23 cellular contexts compared by ENCODE assay signal in genomic region chr3:13289771-13290285, GRCh38.
DNase-seq lines count a peak whose midpoint lies in the region; ATAC-seq, FAIRE-seq and TF ChIP-seq lines count a peak whose summit lies in the region.
"Had no signal": no experiment of that assay in that cellular context is flagged by ENCODE, and none has a peak within 500 bp of the region (broad histone marks: within the 10 kb centered on the region; RNA-seq: fewer than 3 reads in every experiment).

No MANE protein-coding gene starts in this region.

- no peak overlapping the region for H3K9ac ChIP-seq in K562 (ENCODE audit: insufficient read depth in 1 of 2, low read depth in 2 of 2, low read length in 2 of 2)
- H3K9ac ChIP-seq: GM23248 had no signal

- CTCF ChIA-PET in K562 (lab: Yijun Ruan, JAX; ENCODE audit: low intra/inter-chr PET ratio), result no interaction called here

- DNase-seq in Peyer's patch (peak in 2 of 3 donors; percentile 30 to 34), K562 (ENCODE audit: extremely low read depth in 1 of 4, low spot score in 3 of 4) (no peak), lower lobe of right lung (peak; percentile 14), spleen (peak; percentile 24), superior temporal gyrus (ENCODE audit: extremely low spot score) (no peak), MG63 (no peak), AG08395 (ENCODE audit: low spot score) (no peak)
- no peak for DNase-seq in stimulated activated CD4-positive, alpha-beta T cell treated with anti-CD3 and anti-CD28 coated beads, Interleukin-4, amount 100 ng/mL, for 24 hours
- DNase-seq: ACHN; AML-193; Caco-2; CD4-positive, alpha-beta T cell; GM23248; HFFc6 had no signal

- no peak for TF ChIP-seq EP300 in K562 (IDR thresholded peaks at IDR 0.05; ENCODE audit: low read length)

- FAIRE-seq in K562 (lab: Jason Lieb, UNC), result no peak
- FAIRE-seq: A204.1, D721Med, G401.6, GM12891, GM19239, H54 had no signal

- no peak overlapping the region for H2AFZ ChIP-seq in K562 (ENCODE audit: low read depth, low read length)
- H2AFZ ChIP-seq: GM23248 had no signal

- no peak for TF ChIP-seq RAD21 in K562 (CRISPR knock-in tag; conservative IDR thresholded peaks at IDR 0.05 in 1 of 2, IDR thresholded peaks at IDR 0.05 in 1 of 2)

- no peaks in the 10 kb centered on the region for H3K27me3 ChIP-seq in Peyer's patch
- peaks cover 44 to 50% of the 10 kb centered on the region in 2 experiments for H3K27me3 ChIP-seq in K562 (ENCODE audit: control insufficient read depth in 2 of 2, insufficient read depth in 2 of 2, low read length in 2 of 2)
- peaks cover 27% of the 10 kb centered on the region for H3K27me3 ChIP-seq in lower lobe of right lung (ENCODE audit: low read depth)
- peaks cover 0 to 38% (median 15%) of the 10 kb centered on the region in 7 donors for H3K27me3 ChIP-seq in spleen (replicated peaks in 1 of 7)
- H3K27me3 ChIP-seq in MG63, result no peaks in the 10 kb centered on the region

- POLR2A ChIA-PET in K562 (lab: Yijun Ruan, JAX), result no interaction called here

- intact Hi-C loops in K562 (cut with micrococcal nuclease), result loop anchor here (10.0 kb wide), 1 partner anchor 365 kb away; no protein-coding TSS in a partner anchor
- intact Hi-C loops in lower lobe of right lung (cut with DNase I), result no loop called here
- intact Hi-C loops in spleen (cut with DNase I; ENCODE audit: low total_unique reads), result no loop called here

- H3K4me1 ChIP-seq in Peyer's patch, result no peaks in the 10 kb centered on the region
- no peaks in the 10 kb centered on the region for H3K4me1 ChIP-seq in K562 (replicated peaks in 1 of 2; ENCODE audit: control insufficient read depth in 2 of 2, insufficient read depth in 2 of 2, low read length in 2 of 2)
- no peaks in the 10 kb centered on the region for H3K4me1 ChIP-seq in lower lobe of right lung
- no peaks in the 10 kb centered on the region for H3K4me1 ChIP-seq in spleen
- H3K4me1 ChIP-seq: Caco-2 had no signal

- no peaks in the 10 kb centered on the region for H4K20me1 ChIP-seq in K562 (replicated peaks; ENCODE audit: control insufficient read depth, insufficient read depth, low read length)

- peaks cover 0 to 7% (median 0%) of the 10 kb centered on the region in 4 donors for H3K9me3 ChIP-seq in Peyer's patch
- H3K9me3 ChIP-seq in K562 (replicated peaks; ENCODE audit: control insufficient read depth, insufficient read depth, low read depth, low read length), result peaks cover 11% of the 10 kb centered on the region; the same call in 1 of the 2 replicates
- no peaks in the 10 kb centered on the region for H3K9me3 ChIP-seq in lower lobe of right lung
- peaks cover 0 to 18% (median 10%) of the 10 kb centered on the region in 8 donors for H3K9me3 ChIP-seq in spleen
- peaks cover 8% of the 10 kb centered on the region; the same call in 1 of the 2 replicates for H3K9me3 ChIP-seq in MG63
- H3K9me3 ChIP-seq: Caco-2 had no signal

- H3K36me3 ChIP-seq in Peyer's patch, result no peaks in the 10 kb centered on the region
- no peaks in the 10 kb centered on the region for H3K36me3 ChIP-seq in K562 (ENCODE audit: control insufficient read depth, insufficient read depth, low read length)
- no peaks in the 10 kb centered on the region for H3K36me3 ChIP-seq in lower lobe of right lung
- no peaks in the 10 kb centered on the region for H3K36me3 ChIP-seq in spleen
- H3K36me3 ChIP-seq in MG63, result no peaks in the 10 kb centered on the region

- ATAC-seq in K562 (no peak), lower lobe of right lung (no peak)
- ATAC-seq: HCT116 had no signal

- H3K4me2 ChIP-seq in K562 (ENCODE audit: insufficient read depth, low read length), result no peak overlapping the region

- no peaks in the 10 kb centered on the region for H3K9me1 ChIP-seq in K562 (ENCODE audit: control insufficient read depth, insufficient read depth, low read length)

- no TSS peak for BruUV-seq in K562 (replicated peaks; lab: Mats Ljungman, UMichigan)

- TF ChIP-seq CTCF in Peyer's patch (IDR thresholded peaks at IDR 0.05) (no peak), K562 (IDR thresholded peaks at IDR 0.05 in 2 of 3, conservative IDR thresholded peaks at IDR 0.05 in 1 of 3; ENCODE audit: insufficient read depth in 2 of 3, low read depth in 1 of 3, low read length in 3 of 3) (no peak), lower lobe of right lung (IDR thresholded peaks at IDR 0.05) (no peak), spleen (IDR thresholded peaks at IDR 0.05 in 8 of 11, conservative IDR thresholded peaks at IDR 0.05 in 3 of 11) (no peak)

- TF ChIP-seq POLR2A in Peyer's patch (IDR thresholded peaks at IDR 0.05) (no peak), K562 (conservative IDR thresholded peaks at IDR 0.05) (no peak), spleen (IDR thresholded peaks at IDR 0.05) (no peak)

- in situ Hi-C loops in K562 (cut with MboI), result no loop called here

- WGBS in K562 (ENCODE audit: insufficient coverage, low coverage, missing lambda C conversion rate), result 3% methylated on average over 9 of the region's 9 CpGs
- WGBS in spleen, 5 donors, result 85 to 94% (median 88%) methylated on average over 5 to 9 of the region's 9 CpGs

- H3K79me2 ChIP-seq in K562 (ENCODE audit: control insufficient read depth, insufficient read depth, low read length), result no peaks in the 10 kb centered on the region

- H3K27ac ChIP-seq in Peyer's patch, result no peak overlapping the region
- no peak overlapping the region for H3K27ac ChIP-seq in K562 (ENCODE audit: extremely low read depth, low read depth, low read length)
- no peak overlapping the region for H3K27ac ChIP-seq in lower lobe of right lung
- no peak overlapping the region for H3K27ac ChIP-seq in spleen
- H3K27ac ChIP-seq: C4-2B, GM23248, HL-60 had no signal

- no peak overlapping the region for H3K4me3 ChIP-seq in Peyer's patch
- no peak overlapping the region for H3K4me3 ChIP-seq in K562
- no peak overlapping the region for H3K4me3 ChIP-seq in lower lobe of right lung
- H3K4me3 ChIP-seq in spleen, result no peak overlapping the region
- no peak overlapping the region for H3K4me3 ChIP-seq in MG63
- H3K4me3 ChIP-seq: GM23248 had no signal

TF ChIP-seq in K562, 482 proteins besides CTCF, POLR2A, EP300 and RAD21:
- TF ChIP-seq CBFA2T3 (IDR thresholded peaks at IDR 0.05) (no peak), ZNF518B (CRISPR knock-in tag; IDR thresholded peaks at IDR 0.05) (no peak), NFIC (IDR thresholded peaks at IDR 0.05) (peak; percentile 41; the same call in 1 of the 2 replicates)

Comparison
In these comparisons a context has a peak if more than half of its experiments do, and no peak if none do; other contexts are left out.
1. DNase-seq: peak in Peyer's patch (2 of 3), lower lobe of right lung (single experiment) and spleen (single experiment); none in K562 (0 of 4), superior temporal gyrus (single experiment), MG63 (single experiment), AG08395 (single experiment) and stimulated activated CD4-positive, alpha-beta T cell treated with anti-CD3 and anti-CD28 coated beads, Interleukin-4, amount 100 ng/mL, for 24 hours (single experiment).